Comparison of ENCODE assay signal across 19 cellular contexts in the genomic region with DNA sequence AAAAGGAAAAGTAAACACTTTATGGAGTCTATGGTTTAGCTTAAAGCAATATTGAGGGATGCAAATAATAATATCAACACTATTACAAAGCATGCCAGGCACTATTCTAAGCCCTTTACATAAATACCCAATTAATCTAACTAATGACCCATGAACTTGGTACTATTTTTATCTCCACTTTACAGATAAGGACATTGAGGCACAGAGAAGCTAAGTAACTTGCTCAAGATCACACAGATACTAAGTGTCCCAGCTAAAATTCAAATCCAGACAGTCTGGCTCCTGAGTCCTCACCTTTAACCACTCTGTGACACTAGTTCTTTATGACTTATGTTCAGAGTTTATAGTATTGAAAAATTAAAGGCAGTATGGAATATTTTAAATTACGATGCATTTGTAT. TPM values are rescaled to one million over a fixed set of nuclear protein-coding genes. Genes with fewer than 3 reads are reported as not detected.
DNase-seq lines count a peak whose midpoint lies in the region; ATAC-seq and TF ChIP-seq lines count a peak whose summit lies in the region.
"Had no signal": no experiment of that assay in that cellular context is flagged by ENCODE, and none has a peak within 500 bp of the region (broad histone marks: within the 10 kb centered on the region; RNA-seq: fewer than 3 reads in every experiment).

No MANE protein-coding gene starts in this region.

- TF ChIP-seq CTCF in OCI-LY1 (IDR thresholded peaks at IDR 0.05; ENCODE audit: low read length) (no peak), hepatocyte (IDR thresholded peaks at IDR 0.05; ENCODE audit: poor library complexity) (no peak), WTC11 (IDR thresholded peaks at IDR 0.05) (no peak)

- H2AFZ ChIP-seq in OCI-LY1 (ENCODE audit: low read length) (no peak overlapping the region), hepatocyte (no peak overlapping the region)

- no peak for ATAC-seq in activated T-cell treated with anti-CD3 and anti-CD28 coated beads, Interleukin-2, amount 50 U/mL, for 72 hours (replicated peaks in 1 of 2)
- no peak for ATAC-seq in WTC11
- ATAC-seq: CD8-positive, alpha-beta T cell; SK-N-SH treated with all-trans-retinoic acid at 6 μM for 48 hours had no signal

- no peaks in the 10 kb centered on the region for H3K9me3 Mint-ChIP-seq in activated T-cell treated with anti-CD3 and anti-CD28 coated beads, Interleukin-2, amount 50 U/mL, for 72 hours
- no peaks in the 10 kb centered on the region for H3K9me3 Mint-ChIP-seq in WTC11
- H3K9me3 Mint-ChIP-seq: CD8-positive, alpha-beta T cell had no signal

- H3K4me3 Mint-ChIP-seq in activated T-cell treated with anti-CD3 and anti-CD28 coated beads, Interleukin-2, amount 50 U/mL, for 72 hours, result no peak overlapping the region
- H3K4me3 Mint-ChIP-seq in WTC11, result no peak overlapping the region
- H3K4me3 Mint-ChIP-seq: CD8-positive, alpha-beta T cell had no signal

- H3F3A ChIP-seq in OCI-LY1 (ENCODE audit: insufficient read depth, low read length), result peaks cover 10% of the 10 kb centered on the region; the same call in 1 of the 2 replicates

- CTCF ChIA-PET in WTC11 (lab: Charles Lee), result no interaction called here

- H3K27ac Mint-ChIP-seq in activated T-cell treated with anti-CD3 and anti-CD28 coated beads, Interleukin-2, amount 50 U/mL, for 72 hours, result peak overlapping the region; percentile 59
- no peak overlapping the region for H3K27ac Mint-ChIP-seq in WTC11
- H3K27ac Mint-ChIP-seq: CD8-positive, alpha-beta T cell had no signal

- H4K20me1 ChIP-seq in OCI-LY1 (ENCODE audit: insufficient read depth, low read length), result no peaks in the 10 kb centered on the region
- no peaks in the 10 kb centered on the region for H4K20me1 ChIP-seq in hepatocyte (ENCODE audit: insufficient read depth, poor library complexity, severe bottlenecking)

- peaks cover 89% of the 10 kb centered on the region for H3K36me3 ChIP-seq in OCI-LY1 (ENCODE audit: insufficient read depth, low read length)
- no peaks in the 10 kb centered on the region for H3K36me3 ChIP-seq in hepatocyte (replicated peaks; ENCODE audit: insufficient read depth, low read depth)

- no peak overlapping the region for H3K9ac ChIP-seq in OCI-LY1 (ENCODE audit: low read length)

- peaks cover 10 to 36% of the 10 kb centered on the region in 2 donors for H3K36me3 Mint-ChIP-seq in activated T-cell treated with anti-CD3 and anti-CD28 coated beads, Interleukin-2, amount 50 U/mL, for 72 hours (ENCODE audit: insufficient read depth in 2 of 2)
- H3K36me3 Mint-ChIP-seq in WTC11, result peaks cover 67% of the 10 kb centered on the region

- peaks cover 30% of the 10 kb centered on the region for H3K79me2 ChIP-seq in OCI-LY1 (ENCODE audit: insufficient read depth, low read length)
- peaks cover 45% of the 10 kb centered on the region for H3K79me2 ChIP-seq in hepatocyte

- peaks cover 51% of the 10 kb centered on the region for H3K4me1 Mint-ChIP-seq in activated T-cell treated with anti-CD3 and anti-CD28 coated beads, Interleukin-2, amount 50 U/mL, for 72 hours (ENCODE audit: low read depth)
- H3K4me1 Mint-ChIP-seq in WTC11, result peaks cover 15% of the 10 kb centered on the region

- H3K4me1 ChIP-seq in OCI-LY1 (ENCODE audit: insufficient read depth, low read length, severe bottlenecking) (peaks cover 59% of the 10 kb centered on the region), hepatocyte (ENCODE audit: insufficient read depth) (no peaks in the 10 kb centered on the region)

- WGBS in hepatocyte (ENCODE audit: low lambda C conversion rate, missing lambda C conversion rate), result 91% methylated on average over 1 of the region's 1 CpG

- H3K4me3 ChIP-seq in OCI-LY1 (ENCODE audit: low read depth, low read length, poor library complexity, severe bottlenecking) (no peak overlapping the region), hepatocyte (no peak overlapping the region)
- H3K4me3 ChIP-seq: Peyer's patch had no signal

- no peaks in the 10 kb centered on the region for H3K27me3 ChIP-seq in OCI-LY1 (ENCODE audit: insufficient read depth, low read length)
- no peaks in the 10 kb centered on the region for H3K27me3 ChIP-seq in hepatocyte
- H3K27me3 ChIP-seq: Peyer's patch had no signal

- POLR2A ChIA-PET in WTC11 (lab: Charles Lee), result no interaction called here

- no peak for DNase-seq in activated T-cell treated with anti-CD3 and anti-CD28 coated beads, Interleukin-2, amount 50 U/mL, for 72 hours
- no peak for DNase-seq in activated T-cell treated with anti-CD3 and anti-CD28 coated beads for 4 hours
- no peak for DNase-seq in hepatocyte (ENCODE audit: low spot score)
- no peak for DNase-seq in WTC11 (ENCODE audit: low spot score)
- no peak for DNase-seq in mesenteric fat pad (ENCODE audit: low spot score)
- DNase-seq in EL, result no peak
- DNase-seq: 8988T; C1 segment of cervical spinal cord; CD8-positive, alpha-beta T cell; DND-41; MM.1S; NCI-H1048; NCI-H1417 treated with DMSO at 0.1 percent for 48 hours; NCI-H187; NCI-H446 treated with DMSO at 0.1 percent for 48 hours; NCI-H69 had no signal

- H3K27ac ChIP-seq in OCI-LY1 (ENCODE audit: low read depth, low read length, poor library complexity, severe bottlenecking) (peak overlapping the region; percentile 76), hepatocyte (peak overlapping the region; percentile 36)

- no peaks in the 10 kb centered on the region for H3K9me2 ChIP-seq in OCI-LY1 (ENCODE audit: low read depth, low read length)
- H3K9me2 ChIP-seq in hepatocyte (replicated peaks; ENCODE audit: insufficient read depth), result no peaks in the 10 kb centered on the region

- 0 out of 2 replicates have a peak overlapping the region, but pooled peaks have one; percentile 70 for H3K4me2 ChIP-seq in OCI-LY1 (ENCODE audit: low read length)
- no peak overlapping the region for H3K4me2 ChIP-seq in hepatocyte

- H3K9me3 ChIP-seq in OCI-LY1 (ENCODE audit: low read length) (no peaks in the 10 kb centered on the region), hepatocyte (ENCODE audit: low read depth) (no peaks in the 10 kb centered on the region)
- H3K9me3 ChIP-seq: Peyer's patch had no signal

- no peaks in the 10 kb centered on the region for H3K27me3 Mint-ChIP-seq in activated T-cell treated with anti-CD3 and anti-CD28 coated beads, Interleukin-2, amount 50 U/mL, for 72 hours (ENCODE audit: low read depth)
- no peaks in the 10 kb centered on the region for H3K27me3 Mint-ChIP-seq in WTC11 (ENCODE audit: low read depth)

TF ChIP-seq in WTC11, 78 proteins besides CTCF, POLR2A, EP300 and RAD21 (continues in another document):
- no peak for TF ChIP-seq RORB (CRISPR knock-in tag; IDR thresholded peaks at IDR 0.05)
- no peak for TF ChIP-seq SOX15 (CRISPR knock-in tag; IDR thresholded peaks at IDR 0.05)
- TF ChIP-seq, protein P1, sequence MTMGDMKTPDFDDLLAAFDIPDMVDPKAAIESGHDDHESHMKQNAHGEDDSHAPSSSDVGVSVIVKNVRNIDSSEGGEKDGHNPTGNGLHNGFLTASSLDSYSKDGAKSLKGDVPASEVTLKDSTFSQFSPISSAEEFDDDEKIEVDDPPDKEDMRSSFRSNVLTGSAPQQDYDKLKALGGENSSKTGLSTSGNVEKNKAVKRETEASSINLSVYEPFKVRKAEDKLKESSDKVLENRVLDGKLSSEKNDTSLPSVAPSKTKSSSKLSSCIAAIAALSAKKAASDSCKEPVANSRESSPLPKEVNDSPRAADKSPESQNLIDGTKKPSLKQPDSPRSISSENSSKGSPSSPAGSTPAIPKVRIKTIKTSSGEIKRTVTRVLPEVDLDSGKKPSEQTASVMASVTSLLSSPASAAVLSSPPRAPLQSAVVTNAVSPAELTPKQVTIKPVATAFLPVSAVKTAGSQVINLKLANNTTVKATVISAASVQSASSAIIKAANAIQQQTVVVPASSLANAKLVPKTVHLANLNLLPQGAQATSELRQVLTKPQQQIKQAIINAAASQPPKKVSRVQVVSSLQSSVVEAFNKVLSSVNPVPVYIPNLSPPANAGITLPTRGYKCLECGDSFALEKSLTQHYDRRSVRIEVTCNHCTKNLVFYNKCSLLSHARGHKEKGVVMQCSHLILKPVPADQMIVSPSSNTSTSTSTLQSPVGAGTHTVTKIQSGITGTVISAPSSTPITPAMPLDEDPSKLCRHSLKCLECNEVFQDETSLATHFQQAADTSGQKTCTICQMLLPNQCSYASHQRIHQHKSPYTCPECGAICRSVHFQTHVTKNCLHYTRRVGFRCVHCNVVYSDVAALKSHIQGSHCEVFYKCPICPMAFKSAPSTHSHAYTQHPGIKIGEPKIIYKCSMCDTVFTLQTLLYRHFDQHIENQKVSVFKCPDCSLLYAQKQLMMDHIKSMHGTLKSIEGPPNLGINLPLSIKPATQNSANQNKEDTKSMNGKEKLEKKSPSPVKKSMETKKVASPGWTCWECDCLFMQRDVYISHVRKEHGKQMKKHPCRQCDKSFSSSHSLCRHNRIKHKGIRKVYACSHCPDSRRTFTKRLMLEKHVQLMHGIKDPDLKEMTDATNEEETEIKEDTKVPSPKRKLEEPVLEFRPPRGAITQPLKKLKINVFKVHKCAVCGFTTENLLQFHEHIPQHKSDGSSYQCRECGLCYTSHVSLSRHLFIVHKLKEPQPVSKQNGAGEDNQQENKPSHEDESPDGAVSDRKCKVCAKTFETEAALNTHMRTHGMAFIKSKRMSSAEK (CRISPR knock-in tag; IDR thresholded peaks at IDR 0.05; ENCODE audit: borderline replicate concordance), result no peak

RNA-seq across cellular contexts. Expression of a gene that starts 5.6 kb away (rescaled TPM):
- 10 to 100 TPM; 55.3 to 60.9 TPM for total RNA-seq in activated T-cell treated with anti-CD3 and anti-CD28 coated beads, Interleukin-2, amount 50 U/mL, for 72 hours
- 25.0 and 27.5 TPM in 2 replicates for total RNA-seq in hepatocyte
- 20.8 and 22.2 TPM in 2 replicates for polyA plus RNA-seq in hepatocyte
- 31.4 to 36.9 TPM (median 33.0 TPM) in 3 replicates for total RNA-seq in WTC11 (2021)
- 37.1 TPM for total RNA-seq in mesenteric fat pad

RNA-seq across cellular contexts. Expression of a gene that starts 5.7 kb away (rescaled TPM):
- total RNA-seq in activated T-cell treated with anti-CD3 and anti-CD28 coated beads, Interleukin-2, amount 50 U/mL, for 72 hours, result 1 to 10 TPM; 1.0 to 1.4 TPM
- total RNA-seq in hepatocyte, result 0.20 and 0.44 TPM in 2 replicates
- polyA plus RNA-seq in hepatocyte, result 0.19 and 1.5 TPM in 2 replicates
- 0.16 to 0.34 TPM (median 0.20 TPM) in 3 replicates for total RNA-seq in WTC11 (2021)
- 1.1 TPM for total RNA-seq in mesenteric fat pad

RNA-seq across cellular contexts. Expression of a gene that starts 5.9 kb away (rescaled TPM):
- total RNA-seq in activated T-cell treated with anti-CD3 and anti-CD28 coated beads, Interleukin-2, amount 50 U/mL, for 72 hours, result 10 to 100 TPM; 20.5 to 26.9 TPM
- total RNA-seq in hepatocyte (14.6 and 17.3 TPM in 2 replicates), WTC11 (2021) (21.6 to 24.2 TPM (median 22.8 TPM) in 3 replicates), mesenteric fat pad (30.5 TPM)
- polyA plus RNA-seq in hepatocyte, result 11.4 and 15.6 TPM in 2 replicates
